ENCODE assay signal across 1 cellular context in the genomic region with DNA sequence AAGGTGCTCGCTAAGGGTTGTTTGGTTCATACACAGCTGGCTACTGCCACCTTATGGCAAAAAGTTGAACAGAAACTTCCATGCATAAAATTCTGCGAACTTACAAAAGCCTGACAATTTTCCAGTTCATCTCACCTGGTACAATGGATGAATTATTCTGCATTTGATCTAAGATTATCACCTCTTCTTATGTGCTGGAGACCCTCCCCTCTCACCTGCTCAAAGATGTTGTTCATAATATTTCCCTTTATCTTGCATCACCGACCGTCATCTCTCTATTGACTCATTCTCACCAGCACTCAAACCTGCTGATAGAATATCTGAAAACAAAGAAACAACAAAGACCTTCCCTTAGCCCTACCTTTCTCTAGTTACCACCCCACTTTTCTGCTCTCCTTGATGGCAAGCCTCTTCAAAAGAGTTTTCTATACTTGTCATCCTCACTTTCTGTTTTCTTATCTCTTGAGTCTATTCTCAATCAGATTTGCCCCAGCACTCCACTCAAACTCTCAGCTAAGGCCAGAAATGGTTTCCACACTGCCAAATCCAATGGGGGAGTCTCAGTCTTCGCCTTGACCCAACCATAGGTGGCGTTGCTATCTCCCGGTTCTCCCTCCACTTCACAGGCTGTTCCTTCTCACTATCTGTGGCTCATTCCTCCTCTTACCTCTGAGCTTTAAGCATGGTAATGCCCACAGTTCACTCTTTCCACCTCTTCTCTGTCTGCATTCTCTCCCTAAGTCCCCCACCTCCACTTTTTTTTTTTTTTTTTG.
TF ChIP-seq lines count a peak whose summit lies in the region.

No MANE protein-coding gene starts in this region.

TF ChIP-seq in K562, 482 proteins besides CTCF, POLR2A, EP300 and RAD21 (continued from another document):
- TF ChIP-seq, protein P1, sequence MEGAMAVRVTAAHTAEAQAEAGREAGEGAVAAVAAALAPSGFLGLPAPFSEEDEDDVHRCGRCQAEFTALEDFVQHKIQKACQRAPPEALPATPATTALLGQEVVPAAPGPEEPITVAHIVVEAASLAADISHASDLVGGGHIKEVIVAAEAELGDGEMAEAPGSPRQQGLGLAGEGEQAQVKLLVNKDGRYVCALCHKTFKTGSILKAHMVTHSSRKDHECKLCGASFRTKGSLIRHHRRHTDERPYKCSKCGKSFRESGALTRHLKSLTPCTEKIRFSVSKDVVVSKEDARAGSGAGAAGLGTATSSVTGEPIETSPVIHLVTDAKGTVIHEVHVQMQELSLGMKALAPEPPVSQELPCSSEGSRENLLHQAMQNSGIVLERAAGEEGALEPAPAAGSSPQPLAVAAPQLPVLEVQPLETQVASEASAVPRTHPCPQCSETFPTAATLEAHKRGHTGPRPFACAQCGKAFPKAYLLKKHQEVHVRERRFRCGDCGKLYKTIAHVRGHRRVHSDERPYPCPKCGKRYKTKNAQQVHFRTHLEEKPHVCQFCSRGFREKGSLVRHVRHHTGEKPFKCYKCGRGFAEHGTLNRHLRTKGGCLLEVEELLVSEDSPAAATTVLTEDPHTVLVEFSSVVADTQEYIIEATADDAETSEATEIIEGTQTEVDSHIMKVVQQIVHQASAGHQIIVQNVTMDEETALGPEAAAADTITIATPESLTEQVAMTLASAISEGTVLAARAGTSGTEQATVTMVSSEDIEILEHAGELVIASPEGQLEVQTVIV (CRISPR knock-in tag; IDR thresholded peaks at IDR 0.05; ENCODE audit: borderline replicate concordance) = no peak
- TF ChIP-seq, protein P2, sequence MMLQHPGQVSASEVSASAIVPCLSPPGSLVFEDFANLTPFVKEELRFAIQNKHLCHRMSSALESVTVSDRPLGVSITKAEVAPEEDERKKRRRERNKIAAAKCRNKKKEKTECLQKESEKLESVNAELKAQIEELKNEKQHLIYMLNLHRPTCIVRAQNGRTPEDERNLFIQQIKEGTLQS (IDR thresholded peaks at IDR 0.05) = peak; percentile 82
- TF ChIP-seq, protein P2 (CRISPR knock-in tag; conservative IDR thresholded peaks at IDR 0.05) = peak; percentile 77; the same call in 1 of the 2 replicates
- peak; percentile 57; the same call in 1 of the 2 replicates for TF ChIP-seq CC2D1A (IDR thresholded peaks at IDR 0.05)
- TF ChIP-seq NONO (IDR thresholded peaks at IDR 0.05; ENCODE audit: low read depth in 2 of 2, low read length in 1 of 2) = no peak
- no peak for TF ChIP-seq NFRKB (IDR thresholded peaks at IDR 0.05; ENCODE audit: low read depth)
- TF ChIP-seq ZSCAN32 (CRISPR knock-in tag; IDR thresholded peaks at IDR 0.05) = no peak
- TF ChIP-seq ZNF766 (CRISPR knock-in tag; conservative IDR thresholded peaks at IDR 0.05) = no peak
- peak; percentile 80 for TF ChIP-seq SMC3 (conservative IDR thresholded peaks at IDR 0.05; ENCODE audit: insufficient read depth, low read depth, low read length)
- TF ChIP-seq ZNF76 (CRISPR knock-in tag; IDR thresholded peaks at IDR 0.05; ENCODE audit: borderline replicate concordance) = no peak
- TF ChIP-seq, protein P3, sequence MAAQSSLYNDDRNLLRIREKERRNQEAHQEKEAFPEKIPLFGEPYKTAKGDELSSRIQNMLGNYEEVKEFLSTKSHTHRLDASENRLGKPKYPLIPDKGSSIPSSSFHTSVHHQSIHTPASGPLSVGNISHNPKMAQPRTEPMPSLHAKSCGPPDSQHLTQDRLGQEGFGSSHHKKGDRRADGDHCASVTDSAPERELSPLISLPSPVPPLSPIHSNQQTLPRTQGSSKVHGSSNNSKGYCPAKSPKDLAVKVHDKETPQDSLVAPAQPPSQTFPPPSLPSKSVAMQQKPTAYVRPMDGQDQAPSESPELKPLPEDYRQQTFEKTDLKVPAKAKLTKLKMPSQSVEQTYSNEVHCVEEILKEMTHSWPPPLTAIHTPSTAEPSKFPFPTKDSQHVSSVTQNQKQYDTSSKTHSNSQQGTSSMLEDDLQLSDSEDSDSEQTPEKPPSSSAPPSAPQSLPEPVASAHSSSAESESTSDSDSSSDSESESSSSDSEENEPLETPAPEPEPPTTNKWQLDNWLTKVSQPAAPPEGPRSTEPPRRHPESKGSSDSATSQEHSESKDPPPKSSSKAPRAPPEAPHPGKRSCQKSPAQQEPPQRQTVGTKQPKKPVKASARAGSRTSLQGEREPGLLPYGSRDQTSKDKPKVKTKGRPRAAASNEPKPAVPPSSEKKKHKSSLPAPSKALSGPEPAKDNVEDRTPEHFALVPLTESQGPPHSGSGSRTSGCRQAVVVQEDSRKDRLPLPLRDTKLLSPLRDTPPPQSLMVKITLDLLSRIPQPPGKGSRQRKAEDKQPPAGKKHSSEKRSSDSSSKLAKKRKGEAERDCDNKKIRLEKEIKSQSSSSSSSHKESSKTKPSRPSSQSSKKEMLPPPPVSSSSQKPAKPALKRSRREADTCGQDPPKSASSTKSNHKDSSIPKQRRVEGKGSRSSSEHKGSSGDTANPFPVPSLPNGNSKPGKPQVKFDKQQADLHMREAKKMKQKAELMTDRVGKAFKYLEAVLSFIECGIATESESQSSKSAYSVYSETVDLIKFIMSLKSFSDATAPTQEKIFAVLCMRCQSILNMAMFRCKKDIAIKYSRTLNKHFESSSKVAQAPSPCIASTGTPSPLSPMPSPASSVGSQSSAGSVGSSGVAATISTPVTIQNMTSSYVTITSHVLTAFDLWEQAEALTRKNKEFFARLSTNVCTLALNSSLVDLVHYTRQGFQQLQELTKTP (IDR thresholded peaks at IDR 0.05; ENCODE audit: low read depth in 1 of 2, partially characterized antibody in 2 of 2) = no peak
- no peak for TF ChIP-seq SNIP1 (IDR thresholded peaks at IDR 0.05; ENCODE audit: low read depth)
- TF ChIP-seq ELF4 (CRISPR knock-in tag; IDR thresholded peaks at IDR 0.05) = peak; percentile 19; the same call in 1 of the 2 replicates
- no peak for TF ChIP-seq MTA2 (IDR thresholded peaks at IDR 0.05; ENCODE audit: low read depth)
- no peak for TF ChIP-seq ZNF551 (CRISPR knock-in tag; IDR thresholded peaks at IDR 0.05)
- no peak for TF ChIP-seq POLR2AphosphoS2 (IDR thresholded peaks at IDR 0.05; ENCODE audit: low read length)
- TF ChIP-seq RUNX1 (IDR thresholded peaks at IDR 0.05; ENCODE audit: low read depth) = no peak
- TF ChIP-seq CREBBP (IDR thresholded peaks at IDR 0.05; ENCODE audit: low read depth, low read length) = no peak
- TF ChIP-seq, protein P4, sequence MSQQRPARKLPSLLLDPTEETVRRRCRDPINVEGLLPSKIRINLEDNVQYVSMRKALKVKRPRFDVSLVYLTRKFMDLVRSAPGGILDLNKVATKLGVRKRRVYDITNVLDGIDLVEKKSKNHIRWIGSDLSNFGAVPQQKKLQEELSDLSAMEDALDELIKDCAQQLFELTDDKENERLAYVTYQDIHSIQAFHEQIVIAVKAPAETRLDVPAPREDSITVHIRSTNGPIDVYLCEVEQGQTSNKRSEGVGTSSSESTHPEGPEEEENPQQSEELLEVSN (IDR thresholded peaks at IDR 0.05; ENCODE audit: borderline replicate concordance in 1 of 2, extremely low read depth in 1 of 2, insufficient read depth in 1 of 2, insufficient read length in 1 of 2, low read depth in 1 of 2, low read length in 1 of 2, poor library complexity in 1 of 2, severe bottlenecking in 1 of 2) = no peak
